ENCODE assay signal across 17 cellular contexts in genomic region chr5:154303133-154303532, GRCh38.
DNase-seq lines count a peak whose midpoint lies in the region; ATAC-seq and TF ChIP-seq lines count a peak whose summit lies in the region.
"Had no signal": no experiment of that assay in that cellular context is flagged by ENCODE, and none has a peak within 500 bp of the region (broad histone marks: within the 10 kb centered on the region; RNA-seq: fewer than 3 reads in every experiment).

No MANE protein-coding gene starts in this region.

- DNase-seq in ecto neural progenitor cell (ENCODE audit: low spot score) (peak; percentile 4), left colon (no peak), nephron progenitor cell (no peak), ACHN (no peak), HT-29 (ENCODE audit: low spot score) (no peak), kidney tubule cell (ENCODE audit: low spot score) (no peak)
- peak in 1 of 2 donors; percentile 2 for DNase-seq in stimulated activated effector memory CD8-positive, alpha-beta T cell treated with anti-CD3 and anti-CD28 coated beads, Interleukin-12 subunit alpha, Interleukin-12 subunit beta, amount 100 ng/mL, for 72 hours (ENCODE audit: low spot score in 2 of 2)
- DNase-seq: AML-193; BE2C; CD4-positive, alpha-beta T cell; CD8-positive, alpha-beta memory T cell; DMS53; DMS79 treated with DMSO at 0.1 percent for 48 hours; GF-D8; GOT3; HFFc6 had no signal

- H3K36me3 Mint-ChIP-seq in nephron progenitor cell (ENCODE audit: low read depth): peaks cover 53% of the 10 kb centered on the region
- H3K36me3 Mint-ChIP-seq in stimulated activated effector memory CD8-positive, alpha-beta T cell treated with anti-CD3 and anti-CD28 coated beads, Interleukin-12 subunit alpha, Interleukin-12 subunit beta, amount 100 ng/mL, for 72 hours: peaks cover 42% of the 10 kb centered on the region

- in situ Hi-C loops in ACHN (cut with HindIII; ENCODE audit: low pct_ligation_motif_present, low pct_unique_long_range_greater_than_20kb, low sequenced_read_pairs): no loop called here

- H3K4me1 Mint-ChIP-seq in nephron progenitor cell: peaks cover 20% of the 10 kb centered on the region
- H3K4me1 Mint-ChIP-seq in stimulated activated effector memory CD8-positive, alpha-beta T cell treated with anti-CD3 and anti-CD28 coated beads, Interleukin-12 subunit alpha, Interleukin-12 subunit beta, amount 100 ng/mL, for 72 hours: peaks cover 12% of the 10 kb centered on the region

- peaks cover 36% of the 10 kb centered on the region for H3K9me3 Mint-ChIP-seq in nephron progenitor cell
- peaks cover 7% of the 10 kb centered on the region for H3K9me3 Mint-ChIP-seq in stimulated activated effector memory CD8-positive, alpha-beta T cell treated with anti-CD3 and anti-CD28 coated beads, Interleukin-12 subunit alpha, Interleukin-12 subunit beta, amount 100 ng/mL, for 72 hours
- H3K9me3 Mint-ChIP-seq: CD4-positive, alpha-beta T cell had no signal

- TF ChIP-seq CTCF in nephron progenitor cell (IDR thresholded peaks at IDR 0.05): no peak

- peaks cover 10% of the 10 kb centered on the region for H3K27me3 Mint-ChIP-seq in nephron progenitor cell (ENCODE audit: low read depth, poor library complexity)
- H3K27me3 Mint-ChIP-seq: CD4-positive, alpha-beta T cell; CD8-positive, alpha-beta memory T cell had no signal

- ATAC-seq in left colon: peak; percentile 95
- ATAC-seq in stimulated activated effector memory CD8-positive, alpha-beta T cell treated with anti-CD3 and anti-CD28 coated beads, Interleukin-12 subunit alpha, Interleukin-12 subunit beta, amount 100 ng/mL, for 72 hours: no peak

- no peak overlapping the region for H3K4me3 Mint-ChIP-seq in nephron progenitor cell
- H3K4me3 Mint-ChIP-seq in stimulated activated effector memory CD8-positive, alpha-beta T cell treated with anti-CD3 and anti-CD28 coated beads, Interleukin-12 subunit alpha, Interleukin-12 subunit beta, amount 100 ng/mL, for 72 hours: no peak overlapping the region
- H3K4me3 Mint-ChIP-seq: CD14-positive monocyte; CD4-positive, alpha-beta T cell; CD8-positive, alpha-beta memory T cell; HFFc6 had no signal

- intact Hi-C loops in left colon (cut with DNase I, micrococcal nuclease): no loop called here

- H3K27ac Mint-ChIP-seq in nephron progenitor cell: peak overlapping the region; percentile 12
- H3K27ac Mint-ChIP-seq in stimulated activated effector memory CD8-positive, alpha-beta T cell treated with anti-CD3 and anti-CD28 coated beads, Interleukin-12 subunit alpha, Interleukin-12 subunit beta, amount 100 ng/mL, for 72 hours: peak overlapping the region; percentile 35
- H3K27ac Mint-ChIP-seq: CD4-positive, alpha-beta T cell; HFFc6 had no signal
